15 cellular contexts compared by ENCODE assay signal in genomic region chr2:20189299-20189931, GRCh38.
"Had no signal": no experiment of that assay in that cellular context is flagged by ENCODE, and none has a peak within 500 bp of the region (broad histone marks: within the 10 kb centered on the region; RNA-seq: fewer than 3 reads in every experiment).

No MANE protein-coding gene starts in this region.

- H3K9me3 Mint-ChIP-seq: activated CD4-positive, alpha-beta T cell treated with anti-CD3 and anti-CD28 coated beads, Interleukin-2, amount 10 ng/mL, durations not matched to agents 24 days and 14 days; activated T-helper 17 cell treated with anti-CD3 and anti-CD28 coated beads, Interleukin-2, amount 50 U/mL, for 72 hours; T-cell; WTC11 had no signal

- ATAC-seq: activated T-helper 17 cell treated with anti-CD3 and anti-CD28 coated beads, Interleukin-2, amount 50 U/mL, for 72 hours; heart left ventricle; left ventricle myocardium superior; right cardiac atrium; T-cell had no signal

- H3K4me1 Mint-ChIP-seq: activated CD4-positive, alpha-beta T cell treated with anti-CD3 and anti-CD28 coated beads, Interleukin-2, amount 10 ng/mL, durations not matched to agents 24 days and 14 days; activated T-helper 17 cell treated with anti-CD3 and anti-CD28 coated beads, Interleukin-2, amount 50 U/mL, for 72 hours; T-cell had no signal

- H3K36me3 Mint-ChIP-seq: T-cell, WTC11 had no signal

- H3K27ac ChIP-seq: heart left ventricle, SK-N-MC, transverse colon had no signal

- H3K27me3 Mint-ChIP-seq: activated CD4-positive, alpha-beta T cell treated with anti-CD3 and anti-CD28 coated beads, Interleukin-2, amount 10 ng/mL, durations not matched to agents 24 days and 14 days; T-cell had no signal

- H3K27ac Mint-ChIP-seq: activated CD4-positive, alpha-beta T cell treated with anti-CD3 and anti-CD28 coated beads, Interleukin-2, amount 10 ng/mL, durations not matched to agents 24 days and 14 days; activated T-helper 17 cell treated with anti-CD3 and anti-CD28 coated beads, Interleukin-2, amount 50 U/mL, for 72 hours; T-cell; WTC11 had no signal

- DNase-seq: activated CD4-positive, alpha-beta T cell treated with anti-CD3 and anti-CD28 coated beads, Interleukin-2, amount 10 ng/mL, durations not matched to agents 24 days and 14 days; activated CD8-positive, alpha-beta memory T cell treated with anti-CD3 and anti-CD28 coated beads for 24 hours; activated naive CD4-positive, alpha-beta T cell treated with anti-CD3 and anti-CD28 coated beads, Interleukin-2, amount 50 U/mL, for 16 hours; cerebellar nuclear complex; dermis blood vessel endothelial cell; foreskin melanocyte; heart left ventricle; left ventricle myocardium superior; posterior cingulate gyrus; right cardiac atrium; T-cell; transverse colon had no signal

- H3K4me3 Mint-ChIP-seq: activated CD4-positive, alpha-beta T cell treated with anti-CD3 and anti-CD28 coated beads, Interleukin-2, amount 10 ng/mL, durations not matched to agents 24 days and 14 days; activated T-helper 17 cell treated with anti-CD3 and anti-CD28 coated beads, Interleukin-2, amount 50 U/mL, for 72 hours; T-cell; WTC11 had no signal
